8 cellular contexts compared by ENCODE assay signal in the genomic region with DNA sequence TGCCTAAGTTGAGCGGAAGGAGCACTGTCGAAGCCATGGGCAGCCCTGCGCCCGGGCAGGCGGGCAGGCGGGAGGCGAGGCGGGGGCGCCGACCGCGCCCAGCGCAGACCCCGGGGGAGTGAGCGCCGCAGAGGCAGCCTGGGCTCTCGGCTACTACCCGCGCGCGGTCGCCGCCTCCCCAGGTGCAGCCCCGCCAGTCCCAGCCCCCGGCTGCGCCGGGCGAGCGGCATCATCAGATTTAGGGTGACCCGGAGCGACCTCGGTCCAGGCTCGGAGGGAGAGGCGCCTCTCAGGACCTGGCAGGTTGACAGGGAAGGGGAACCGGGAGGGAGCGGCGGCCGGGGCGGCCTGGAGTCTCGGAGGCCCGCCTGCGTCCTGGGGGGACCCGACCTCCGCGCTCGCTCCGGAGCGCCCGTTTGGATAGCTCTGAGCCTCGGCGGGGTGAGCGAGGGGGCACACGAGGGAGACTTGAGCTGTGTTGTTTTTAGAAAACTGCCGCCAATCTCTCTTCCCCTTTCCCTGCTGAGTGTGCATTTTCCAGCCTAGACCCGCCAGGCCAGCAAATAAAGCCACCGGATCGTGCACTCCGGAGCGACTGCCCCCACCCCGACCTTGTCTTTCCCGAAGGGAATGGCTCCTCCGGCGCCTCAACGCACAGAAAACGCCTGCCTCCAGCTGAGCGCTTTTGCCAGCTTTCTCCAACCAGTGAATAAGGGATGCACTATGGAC. TPM values are rescaled to one million over a fixed set of nuclear protein-coding genes. Genes with fewer than 3 reads are reported as not detected.
DNase-seq lines count a peak whose midpoint lies in the region; ATAC-seq and TF ChIP-seq lines count a peak whose summit lies in the region.

No MANE protein-coding gene starts in this region.

- CTCF ChIA-PET in AG04449 (lab: Yijun Ruan, JAX), result no interaction called here

- H3K9me3 Mint-ChIP-seq in activated T-helper 2 cell treated with anti-CD3 and anti-CD28 coated beads, Interferon-gamma antibody, Interleukin-2, Interleukin-4, amounts not matched to agents 10 μg/mL and 5 μg/mL and 100 μg/mL, durations not matched to agents 14 hours and 24 hours and 36 hours, result no peaks in the 10 kb centered on the region

- peak overlapping the region; percentile 96 for H3K27ac ChIP-seq in cardiac muscle cell
- peak overlapping the region; percentile 62 for H3K27ac ChIP-seq in parathyroid adenoma

- no peak for ATAC-seq in HG02763 (IDR thresholded peaks at IDR 0.05; ENCODE audit: unreplicated experiment)

- POLR2A ChIA-PET in AG04449 (lab: Yijun Ruan, JAX), result interaction anchor here (0.8 to 2.3 kb wide), 4 partner anchors 29 to 325 kb away, joined by 3 to 10 read pairs (median 6); no protein-coding TSS in a partner anchor

- peaks cover 17% of the 10 kb centered on the region for H3K4me1 ChIP-seq in HAP-1
- peaks cover 20% of the 10 kb centered on the region for H3K4me1 ChIP-seq in cardiac muscle cell (ENCODE audit: low read depth)
- no peaks in the 10 kb centered on the region for H3K4me1 ChIP-seq in parathyroid adenoma

- peak overlapping the region; percentile 62 for H2AFZ ChIP-seq in parathyroid adenoma

- H3K27me3 Mint-ChIP-seq in activated T-helper 2 cell treated with anti-CD3 and anti-CD28 coated beads, Interferon-gamma antibody, Interleukin-2, Interleukin-4, amounts not matched to agents 10 μg/mL and 5 μg/mL and 100 μg/mL, durations not matched to agents 14 hours and 24 hours and 36 hours (ENCODE audit: low read depth), result peaks cover 49% of the 10 kb centered on the region

- no peaks in the 10 kb centered on the region for H3K79me2 ChIP-seq in parathyroid adenoma

- TF ChIP-seq CTCF in AG04449 (IDR thresholded peaks at IDR 0.05; ENCODE audit: insufficient read depth, low read length, missing control alignments) (no peak), cardiac muscle cell (IDR thresholded peaks at IDR 0.05; ENCODE audit: low read depth, low read length) (no peak), parathyroid adenoma (IDR thresholded peaks at IDR 0.05) (no peak)

- H3K4me3 Mint-ChIP-seq in activated T-helper 2 cell treated with anti-CD3 and anti-CD28 coated beads, Interferon-gamma antibody, Interleukin-2, Interleukin-4, amounts not matched to agents 10 μg/mL and 5 μg/mL and 100 μg/mL, durations not matched to agents 14 hours and 24 hours and 36 hours (ENCODE audit: low read depth), result peak overlapping the region; percentile 55

- H3K27me3 ChIP-seq in HAP-1 (ENCODE audit: low read depth) (no peaks in the 10 kb centered on the region), cardiac muscle cell (no peaks in the 10 kb centered on the region), parathyroid adenoma (ENCODE audit: control insufficient read depth, insufficient read depth, low read length) (no peaks in the 10 kb centered on the region)

- no peak overlapping the region for H3K27ac Mint-ChIP-seq in activated T-helper 2 cell treated with anti-CD3 and anti-CD28 coated beads, Interferon-gamma antibody, Interleukin-2, Interleukin-4, amounts not matched to agents 10 μg/mL and 5 μg/mL and 100 μg/mL, durations not matched to agents 14 hours and 24 hours and 36 hours

- in situ Hi-C loops in HAP-1 (cut with MboI; ENCODE audit: low sequenced_read_pairs), result loop anchor here (10.0 to 25.0 kb wide), 4 partner anchors 148 to 1301 kb away; no protein-coding TSS in a partner anchor

- H3K9me3 ChIP-seq in HAP-1 (no peaks in the 10 kb centered on the region), cardiac muscle cell (ENCODE audit: low read depth) (no peaks in the 10 kb centered on the region), parathyroid adenoma (ENCODE audit: control insufficient read depth, low read length) (no peaks in the 10 kb centered on the region)

- peak overlapping the region; percentile 78 for H3K4me2 ChIP-seq in parathyroid adenoma (ENCODE audit: low read length)

- H3K36me3 Mint-ChIP-seq in activated T-helper 2 cell treated with anti-CD3 and anti-CD28 coated beads, Interferon-gamma antibody, Interleukin-2, Interleukin-4, amounts not matched to agents 10 μg/mL and 5 μg/mL and 100 μg/mL, durations not matched to agents 14 hours and 24 hours and 36 hours (ENCODE audit: low read depth), result no peaks in the 10 kb centered on the region

- H3K4me3 ChIP-seq in AG04449 (ENCODE audit: low read depth, low read length) (peak overlapping the region; percentile 86), HAP-1 (peak overlapping the region; percentile 64), cardiac muscle cell (peak overlapping the region; percentile 95), parathyroid adenoma (ENCODE audit: low read depth, low read length) (peak overlapping the region; percentile 46)

- no peak overlapping the region for H3K9ac ChIP-seq in parathyroid adenoma

- no peak for DNase-seq in AG04449 (ENCODE audit: low read depth, low spot score)
- peak in 1 of 2 experiments; percentile 56 for DNase-seq in HAP-1 (ENCODE audit: low spot score in 2 of 2)
- no peak for DNase-seq in activated T-helper 2 cell treated with anti-CD3 and anti-CD28 coated beads, Interferon-gamma antibody, Interleukin-2, Interleukin-4, amounts not matched to agents 10 μg/mL and 5 μg/mL and 100 μg/mL, durations not matched to agents 14 hours and 24 hours and 36 hours (ENCODE audit: low spot score)
- DNase-seq in cardiac muscle cell (ENCODE audit: low read depth in 1 of 2, low spot score in 1 of 2), result peak; percentile 63
- no peak for DNase-seq in SKM-1 treated with dmso at 0.1 percent for 144 hours (lab: John Stamatoyannopoulos, UW; ENCODE audit: unreplicated experiment)
- no peak for DNase-seq in epidermal melanocyte (ENCODE audit: insufficient read length, low spot score)

- intact Hi-C loops in activated T-helper 2 cell treated with anti-CD3 and anti-CD28 coated beads, Interferon-gamma antibody, Interleukin-2, Interleukin-4, amounts not matched to agents 10 μg/mL and 5 μg/mL and 100 μg/mL, durations not matched to agents 14 hours and 24 hours and 36 hours (cut with micrococcal nuclease), result loop anchor here (10.0 kb wide), 2 partner anchors 78 to 328 kb away; no protein-coding TSS in a partner anchor

- H3K36me3 ChIP-seq in HAP-1 (replicated peaks), result no peaks in the 10 kb centered on the region
- H3K36me3 ChIP-seq in cardiac muscle cell, result no peaks in the 10 kb centered on the region
- no peaks in the 10 kb centered on the region for H3K36me3 ChIP-seq in parathyroid adenoma (ENCODE audit: control insufficient read depth, insufficient read depth, low read length)

- peaks cover 24% of the 10 kb centered on the region for H3K4me1 Mint-ChIP-seq in activated T-helper 2 cell treated with anti-CD3 and anti-CD28 coated beads, Interferon-gamma antibody, Interleukin-2, Interleukin-4, amounts not matched to agents 10 μg/mL and 5 μg/mL and 100 μg/mL, durations not matched to agents 14 hours and 24 hours and 36 hours (ENCODE audit: low read depth)

RNA-seq across cellular contexts. Expression of a gene that starts 2.3 kb away (rescaled TPM):
- total RNA-seq in activated T-helper 2 cell treated with anti-CD3 and anti-CD28 coated beads, Interferon-gamma antibody, Interleukin-2, Interleukin-4, amounts not matched to agents 10 μg/mL and 5 μg/mL and 100 μg/mL, durations not matched to agents 14 hours and 24 hours and 36 hours, result 6.1 and 6.6 TPM in 2 replicates
- 178 and 327 TPM in 2 replicates for total RNA-seq in cardiac muscle cell
- 145 and 241 TPM in 2 replicates for polyA plus RNA-seq in cardiac muscle cell

Comparison
In these comparisons a context has a peak if more than half of its experiments do, and no peak if none do; other contexts are left out.
1. DNase-seq: peak in cardiac muscle cell (2 of 2); none in AG04449 (single experiment), activated T-helper 2 cell treated with anti-CD3 and anti-CD28 coated beads, Interferon-gamma antibody, Interleukin-2, Interleukin-4, amounts not matched to agents 10 μg/mL and 5 μg/mL and 100 μg/mL, durations not matched to agents 14 hours and 24 hours and 36 hours (single experiment), SKM-1 treated with dmso at 0.1 percent for 144 hours (single experiment) and epidermal melanocyte (single experiment).
2. RNA of a gene that starts 2.3 kb away (total RNA-seq): 178 to 327 TPM in cardiac muscle cell; 6.1 to 6.6 TPM in activated T-helper 2 cell treated with anti-CD3 and anti-CD28 coated beads, Interferon-gamma antibody, Interleukin-2, Interleukin-4, amounts not matched to agents 10 μg/mL and 5 μg/mL and 100 μg/mL, durations not matched to agents 14 hours and 24 hours and 36 hours; every median in the first group is over 10 times any median in the second.
3. Peak in every context shown above with its lines, with median percentiles within 50 percentile points of each other: H3K4me3 ChIP-seq.